ENCODE assay signal across 2 cellular contexts in genomic region chr17:44086364-44087311, GRCh38.
TF ChIP-seq lines count a peak whose summit lies in the region.

No MANE protein-coding gene starts in this region.

TF ChIP-seq in K562, 482 proteins besides CTCF, POLR2A, EP300 and RAD21 (continued from another document and continues in another):
- no peak for TF ChIP-seq ZNF551 (CRISPR knock-in tag; IDR thresholded peaks at IDR 0.05)
- TF ChIP-seq TBL1XR1 (IDR thresholded peaks at IDR 0.05; ENCODE audit: low read length in 2 of 2) = no peak
- no peak for TF ChIP-seq BRD9 (IDR thresholded peaks at IDR 0.05; ENCODE audit: low read depth, partially characterized antibody)
- no peak for TF ChIP-seq ZNF140 (CRISPR knock-in tag; IDR thresholded peaks at IDR 0.05)
- TF ChIP-seq ZNF740 (CRISPR knock-in tag; IDR thresholded peaks at IDR 0.05) = no peak
- TF ChIP-seq ZNF740 (tag; IDR thresholded peaks at IDR 0.05) = no peak
- 0 out of 2 replicates have a peak, but pooled peaks have one; percentile 17 for TF ChIP-seq MEF2A (IDR thresholded peaks at IDR 0.05; ENCODE audit: control insufficient read depth, low read depth, low read length)
- no peak for TF ChIP-seq ZNF707 (CRISPR knock-in tag; conservative IDR thresholded peaks at IDR 0.05)
- TF ChIP-seq CBFA2T3 (IDR thresholded peaks at IDR 0.05) = no peak; the same call in 1 of the 2 replicates
- no peak for TF ChIP-seq ZNF696 (CRISPR knock-in tag; conservative IDR thresholded peaks at IDR 0.05)
- TF ChIP-seq SNIP1 (IDR thresholded peaks at IDR 0.05; ENCODE audit: low read depth) = no peak
- TF ChIP-seq, protein P1, sequence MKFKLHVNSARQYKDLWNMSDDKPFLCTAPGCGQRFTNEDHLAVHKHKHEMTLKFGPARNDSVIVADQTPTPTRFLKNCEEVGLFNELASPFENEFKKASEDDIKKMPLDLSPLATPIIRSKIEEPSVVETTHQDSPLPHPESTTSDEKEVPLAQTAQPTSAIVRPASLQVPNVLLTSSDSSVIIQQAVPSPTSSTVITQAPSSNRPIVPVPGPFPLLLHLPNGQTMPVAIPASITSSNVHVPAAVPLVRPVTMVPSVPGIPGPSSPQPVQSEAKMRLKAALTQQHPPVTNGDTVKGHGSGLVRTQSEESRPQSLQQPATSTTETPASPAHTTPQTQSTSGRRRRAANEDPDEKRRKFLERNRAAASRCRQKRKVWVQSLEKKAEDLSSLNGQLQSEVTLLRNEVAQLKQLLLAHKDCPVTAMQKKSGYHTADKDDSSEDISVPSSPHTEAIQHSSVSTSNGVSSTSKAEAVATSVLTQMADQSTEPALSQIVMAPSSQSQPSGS (CRISPR knock-in tag; IDR thresholded peaks at IDR 0.05) = no peak
- TF ChIP-seq CXXC5 (CRISPR knock-in tag; IDR thresholded peaks at IDR 0.05) = peak; percentile 42
- TF ChIP-seq, protein P2, sequence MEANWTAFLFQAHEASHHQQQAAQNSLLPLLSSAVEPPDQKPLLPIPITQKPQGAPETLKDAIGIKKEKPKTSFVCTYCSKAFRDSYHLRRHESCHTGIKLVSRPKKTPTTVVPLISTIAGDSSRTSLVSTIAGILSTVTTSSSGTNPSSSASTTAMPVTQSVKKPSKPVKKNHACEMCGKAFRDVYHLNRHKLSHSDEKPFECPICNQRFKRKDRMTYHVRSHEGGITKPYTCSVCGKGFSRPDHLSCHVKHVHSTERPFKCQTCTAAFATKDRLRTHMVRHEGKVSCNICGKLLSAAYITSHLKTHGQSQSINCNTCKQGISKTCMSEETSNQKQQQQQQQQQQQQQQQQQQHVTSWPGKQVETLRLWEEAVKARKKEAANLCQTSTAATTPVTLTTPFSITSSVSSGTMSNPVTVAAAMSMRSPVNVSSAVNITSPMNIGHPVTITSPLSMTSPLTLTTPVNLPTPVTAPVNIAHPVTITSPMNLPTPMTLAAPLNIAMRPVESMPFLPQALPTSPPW (CRISPR knock-in tag; IDR thresholded peaks at IDR 0.05) = peak; percentile 96
- no peak for TF ChIP-seq GABPB2 (CRISPR knock-in tag; conservative IDR thresholded peaks at IDR 0.05)
- no peak; the same call in 1 of the 2 replicates for TF ChIP-seq SMARCE1 (IDR thresholded peaks at IDR 0.05)
- no peak for TF ChIP-seq ZNF384 (IDR thresholded peaks at IDR 0.05; ENCODE audit: low read depth, low read length)
- TF ChIP-seq SMARCA4 (IDR thresholded peaks at IDR 0.05) = no peak
- TF ChIP-seq TAF1 (IDR thresholded peaks at IDR 0.05; ENCODE audit: control insufficient read depth, extremely low read depth, insufficient read depth, low read length, severe bottlenecking) = no peak
- TF ChIP-seq TBP (optimal IDR thresholded peaks at IDR 0.05; ENCODE audit: low read depth, low read length) = peak; percentile 29
- TF ChIP-seq PBX2 (CRISPR knock-in tag; IDR thresholded peaks at IDR 0.05; ENCODE audit: low read depth) = no peak
- TF ChIP-seq PBX2 (tag; conservative IDR thresholded peaks at IDR 0.05; ENCODE audit: low read depth) = no peak
- TF ChIP-seq NRF1 (conservative IDR thresholded peaks at IDR 0.05 in 1 of 2, IDR thresholded peaks at IDR 0.05 in 1 of 2) = peak; percentile 48 to 61; a peak in 3 of 4 replicates
- TF ChIP-seq BCOR (IDR thresholded peaks at IDR 0.05) = no peak
- TF ChIP-seq HMBOX1 (IDR thresholded peaks at IDR 0.05) = no peak
- TF ChIP-seq ZNF445 (CRISPR knock-in tag; IDR thresholded peaks at IDR 0.05; ENCODE audit: low read depth) = no peak
- TF ChIP-seq STAG1 (CRISPR knock-in tag; IDR thresholded peaks at IDR 0.05; ENCODE audit: borderline replicate concordance) = no peak

TF ChIP-seq in HepG2, 621 proteins besides CTCF, POLR2A, EP300 and RAD21 (continued from another document and continues in another):
- TF ChIP-seq, protein P3, sequence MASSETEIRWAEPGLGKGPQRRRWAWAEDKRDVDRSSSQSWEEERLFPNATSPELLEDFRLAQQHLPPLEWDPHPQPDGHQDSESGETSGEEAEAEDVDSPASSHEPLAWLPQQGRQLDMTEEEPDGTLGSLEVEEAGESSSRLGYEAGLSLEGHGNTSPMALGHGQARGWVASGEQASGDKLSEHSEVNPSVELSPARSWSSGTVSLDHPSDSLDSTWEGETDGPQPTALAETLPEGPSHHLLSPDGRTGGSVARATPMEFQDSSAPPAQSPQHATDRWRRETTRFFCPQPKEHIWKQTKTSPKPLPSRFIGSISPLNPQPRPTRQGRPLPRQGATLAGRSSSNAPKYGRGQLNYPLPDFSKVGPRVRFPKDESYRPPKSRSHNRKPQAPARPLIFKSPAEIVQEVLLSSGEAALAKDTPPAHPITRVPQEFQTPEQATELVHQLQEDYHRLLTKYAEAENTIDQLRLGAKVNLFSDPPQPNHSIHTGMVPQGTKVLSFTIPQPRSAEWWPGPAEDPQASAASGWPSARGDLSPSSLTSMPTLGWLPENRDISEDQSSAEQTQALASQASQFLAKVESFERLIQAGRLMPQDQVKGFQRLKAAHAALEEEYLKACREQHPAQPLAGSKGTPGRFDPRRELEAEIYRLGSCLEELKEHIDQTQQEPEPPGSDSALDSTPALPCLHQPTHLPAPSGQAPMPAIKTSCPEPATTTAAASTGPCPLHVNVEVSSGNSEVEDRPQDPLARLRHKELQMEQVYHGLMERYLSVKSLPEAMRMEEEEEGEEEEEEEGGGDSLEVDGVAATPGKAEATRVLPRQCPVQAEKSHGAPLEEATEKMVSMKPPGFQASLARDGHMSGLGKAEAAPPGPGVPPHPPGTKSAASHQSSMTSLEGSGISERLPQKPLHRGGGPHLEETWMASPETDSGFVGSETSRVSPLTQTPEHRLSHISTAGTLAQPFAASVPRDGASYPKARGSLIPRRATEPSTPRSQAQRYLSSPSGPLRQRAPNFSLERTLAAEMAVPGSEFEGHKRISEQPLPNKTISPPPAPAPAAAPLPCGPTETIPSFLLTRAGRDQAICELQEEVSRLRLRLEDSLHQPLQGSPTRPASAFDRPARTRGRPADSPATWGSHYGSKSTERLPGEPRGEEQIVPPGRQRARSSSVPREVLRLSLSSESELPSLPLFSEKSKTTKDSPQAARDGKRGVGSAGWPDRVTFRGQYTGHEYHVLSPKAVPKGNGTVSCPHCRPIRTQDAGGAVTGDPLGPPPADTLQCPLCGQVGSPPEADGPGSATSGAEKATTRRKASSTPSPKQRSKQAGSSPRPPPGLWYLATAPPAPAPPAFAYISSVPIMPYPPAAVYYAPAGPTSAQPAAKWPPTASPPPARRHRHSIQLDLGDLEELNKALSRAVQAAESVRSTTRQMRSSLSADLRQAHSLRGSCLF (CRISPR knock-in tag; IDR thresholded peaks at IDR 0.05; ENCODE audit: borderline replicate concordance) = no peak
- TF ChIP-seq ZNF543 (CRISPR knock-in tag; IDR thresholded peaks at IDR 0.05) (no peak), ZKSCAN8 (CRISPR knock-in tag; IDR thresholded peaks at IDR 0.05; ENCODE audit: borderline replicate concordance) (no peak), ZNF207 (IDR thresholded peaks at IDR 0.05; ENCODE audit: borderline replicate concordance) (no peak), THAP8 (CRISPR knock-in tag; IDR thresholded peaks at IDR 0.05; ENCODE audit: borderline replicate concordance) (no peak), ZNF350 (CRISPR knock-in tag; IDR thresholded peaks at IDR 0.05; ENCODE audit: borderline replicate concordance, low read depth) (no peak), ZNF878 (CRISPR knock-in tag; IDR thresholded peaks at IDR 0.05) (no peak), SOX13 (IDR thresholded peaks at IDR 0.05) (no peak), SOX13 (CRISPR knock-in tag; conservative IDR thresholded peaks at IDR 0.05 in 1 of 2, IDR thresholded peaks at IDR 0.05 in 1 of 2) (0 out of 4 replicates have a peak, but pooled peaks of 1 of the 2 experiments have one; percentile 9), ZMAT3 (CRISPR knock-in tag; conservative IDR thresholded peaks at IDR 0.05) (no peak), ZNF446 (CRISPR knock-in tag; IDR thresholded peaks at IDR 0.05) (no peak), SIN3A (IDR thresholded peaks at IDR 0.05; ENCODE audit: borderline replicate concordance, low read depth, low read length) (peak; percentile 56; the same call in 1 of the 2 replicates), ZFP82 (CRISPR knock-in tag; IDR thresholded peaks at IDR 0.05; ENCODE audit: borderline replicate concordance) (no peak), ZFY (CRISPR knock-in tag; IDR thresholded peaks at IDR 0.05) (0 out of 2 replicates have a peak, but pooled peaks have one; percentile 2), ATAD3A (CRISPR knock-in tag; IDR thresholded peaks at IDR 0.05) (no peak), KDM2A (CRISPR knock-in tag; IDR thresholded peaks at IDR 0.05; ENCODE audit: borderline replicate concordance, low read depth) (peak; percentile 59; the same call in 1 of the 2 replicates), ZBTB7A (CRISPR knock-in tag; IDR thresholded peaks at IDR 0.05) (no peak), BHLHE40 (IDR thresholded peaks at IDR 0.05; ENCODE audit: low read length) (peak; percentile 75), SOX5 (CRISPR knock-in tag; IDR thresholded peaks at IDR 0.05; ENCODE audit: borderline replicate concordance) (peak; percentile 34; the same call in 1 of the 2 replicates), ZNF776 (CRISPR knock-in tag; IDR thresholded peaks at IDR 0.05) (no peak), HNRNPK (IDR thresholded peaks at IDR 0.05; ENCODE audit: low read depth, low read length, poor library complexity, severe bottlenecking) (peak; percentile 81), ZNF414 (CRISPR knock-in tag; IDR thresholded peaks at IDR 0.05) (no peak), BCL6 (CRISPR knock-in tag; IDR thresholded peaks at IDR 0.05) (no peak), XRCC5 (optimal IDR thresholded peaks at IDR 0.05; ENCODE audit: low read length) (peak; percentile 14), ELF3 (CRISPR knock-in tag; IDR thresholded peaks at IDR 0.05) (no peak), THYN1 (CRISPR knock-in tag; IDR thresholded peaks at IDR 0.05; ENCODE audit: borderline replicate concordance, low read depth) (no peak), ZNF333 (CRISPR knock-in tag; IDR thresholded peaks at IDR 0.05; ENCODE audit: borderline replicate concordance) (no peak), DDIT3 (CRISPR knock-in tag; IDR thresholded peaks at IDR 0.05) (no peak), KLF13 (CRISPR knock-in tag; IDR thresholded peaks at IDR 0.05) (no peak), RORA (CRISPR knock-in tag; IDR thresholded peaks at IDR 0.05) (no peak), ZNF329 (CRISPR knock-in tag; IDR thresholded peaks at IDR 0.05; ENCODE audit: low read depth) (no peak), SMYD3 (CRISPR knock-in tag; IDR thresholded peaks at IDR 0.05) (no peak), ZNF782 (CRISPR knock-in tag; IDR thresholded peaks at IDR 0.05; ENCODE audit: borderline replicate concordance) (no peak), KDM6A (CRISPR knock-in tag; IDR thresholded peaks at IDR 0.05; ENCODE audit: low read depth) (no peak), ZNF564 (CRISPR knock-in tag; IDR thresholded peaks at IDR 0.05) (no peak), NFIC (IDR thresholded peaks at IDR 0.05; ENCODE audit: low read length) (no peak), MLLT10 (CRISPR knock-in tag; IDR thresholded peaks at IDR 0.05) (no peak), NR2F1 (CRISPR knock-in tag; IDR thresholded peaks at IDR 0.05) (no peak)
- TF ChIP-seq, protein P4, sequence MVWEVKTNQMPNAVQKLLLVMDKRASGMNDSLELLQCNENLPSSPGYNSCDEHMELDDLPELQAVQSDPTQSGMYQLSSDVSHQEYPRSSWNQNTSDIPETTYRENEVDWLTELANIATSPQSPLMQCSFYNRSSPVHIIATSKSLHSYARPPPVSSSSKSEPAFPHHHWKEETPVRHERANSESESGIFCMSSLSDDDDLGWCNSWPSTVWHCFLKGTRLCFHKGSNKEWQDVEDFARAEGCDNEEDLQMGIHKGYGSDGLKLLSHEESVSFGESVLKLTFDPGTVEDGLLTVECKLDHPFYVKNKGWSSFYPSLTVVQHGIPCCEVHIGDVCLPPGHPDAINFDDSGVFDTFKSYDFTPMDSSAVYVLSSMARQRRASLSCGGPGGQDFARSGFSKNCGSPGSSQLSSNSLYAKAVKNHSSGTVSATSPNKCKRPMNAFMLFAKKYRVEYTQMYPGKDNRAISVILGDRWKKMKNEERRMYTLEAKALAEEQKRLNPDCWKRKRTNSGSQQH (CRISPR knock-in tag; IDR thresholded peaks at IDR 0.05; ENCODE audit: low read depth) = 0 out of 2 replicates have a peak, but pooled peaks have one; percentile 63
- TF ChIP-seq, protein P5, sequence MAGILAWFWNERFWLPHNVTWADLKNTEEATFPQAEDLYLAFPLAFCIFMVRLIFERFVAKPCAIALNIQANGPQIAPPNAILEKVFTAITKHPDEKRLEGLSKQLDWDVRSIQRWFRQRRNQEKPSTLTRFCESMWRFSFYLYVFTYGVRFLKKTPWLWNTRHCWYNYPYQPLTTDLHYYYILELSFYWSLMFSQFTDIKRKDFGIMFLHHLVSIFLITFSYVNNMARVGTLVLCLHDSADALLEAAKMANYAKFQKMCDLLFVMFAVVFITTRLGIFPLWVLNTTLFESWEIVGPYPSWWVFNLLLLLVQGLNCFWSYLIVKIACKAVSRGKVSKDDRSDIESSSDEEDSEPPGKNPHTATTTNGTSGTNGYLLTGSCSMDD (CRISPR knock-in tag; IDR thresholded peaks at IDR 0.05) = no peak
- TF ChIP-seq, protein P6, sequence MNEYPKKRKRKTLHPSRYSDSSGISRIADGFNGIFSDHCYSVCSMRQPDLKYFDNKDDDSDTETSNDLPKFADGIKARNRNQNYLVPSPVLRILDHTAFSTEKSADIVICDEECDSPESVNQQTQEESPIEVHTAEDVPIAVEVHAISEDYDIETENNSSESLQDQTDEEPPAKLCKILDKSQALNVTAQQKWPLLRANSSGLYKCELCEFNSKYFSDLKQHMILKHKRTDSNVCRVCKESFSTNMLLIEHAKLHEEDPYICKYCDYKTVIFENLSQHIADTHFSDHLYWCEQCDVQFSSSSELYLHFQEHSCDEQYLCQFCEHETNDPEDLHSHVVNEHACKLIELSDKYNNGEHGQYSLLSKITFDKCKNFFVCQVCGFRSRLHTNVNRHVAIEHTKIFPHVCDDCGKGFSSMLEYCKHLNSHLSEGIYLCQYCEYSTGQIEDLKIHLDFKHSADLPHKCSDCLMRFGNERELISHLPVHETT (CRISPR knock-in tag; conservative IDR thresholded peaks at IDR 0.05) = no peak
